Comparison of ENCODE assay signal across 2 cellular contexts in genomic region chr11:43403357-43404231, GRCh38.
TF ChIP-seq lines count a peak whose summit lies in the region.

No MANE protein-coding gene starts in this region.

TF ChIP-seq in GM23338, 12 proteins besides CTCF, POLR2A, EP300 and RAD21:
- TF ChIP-seq, protein P1, sequence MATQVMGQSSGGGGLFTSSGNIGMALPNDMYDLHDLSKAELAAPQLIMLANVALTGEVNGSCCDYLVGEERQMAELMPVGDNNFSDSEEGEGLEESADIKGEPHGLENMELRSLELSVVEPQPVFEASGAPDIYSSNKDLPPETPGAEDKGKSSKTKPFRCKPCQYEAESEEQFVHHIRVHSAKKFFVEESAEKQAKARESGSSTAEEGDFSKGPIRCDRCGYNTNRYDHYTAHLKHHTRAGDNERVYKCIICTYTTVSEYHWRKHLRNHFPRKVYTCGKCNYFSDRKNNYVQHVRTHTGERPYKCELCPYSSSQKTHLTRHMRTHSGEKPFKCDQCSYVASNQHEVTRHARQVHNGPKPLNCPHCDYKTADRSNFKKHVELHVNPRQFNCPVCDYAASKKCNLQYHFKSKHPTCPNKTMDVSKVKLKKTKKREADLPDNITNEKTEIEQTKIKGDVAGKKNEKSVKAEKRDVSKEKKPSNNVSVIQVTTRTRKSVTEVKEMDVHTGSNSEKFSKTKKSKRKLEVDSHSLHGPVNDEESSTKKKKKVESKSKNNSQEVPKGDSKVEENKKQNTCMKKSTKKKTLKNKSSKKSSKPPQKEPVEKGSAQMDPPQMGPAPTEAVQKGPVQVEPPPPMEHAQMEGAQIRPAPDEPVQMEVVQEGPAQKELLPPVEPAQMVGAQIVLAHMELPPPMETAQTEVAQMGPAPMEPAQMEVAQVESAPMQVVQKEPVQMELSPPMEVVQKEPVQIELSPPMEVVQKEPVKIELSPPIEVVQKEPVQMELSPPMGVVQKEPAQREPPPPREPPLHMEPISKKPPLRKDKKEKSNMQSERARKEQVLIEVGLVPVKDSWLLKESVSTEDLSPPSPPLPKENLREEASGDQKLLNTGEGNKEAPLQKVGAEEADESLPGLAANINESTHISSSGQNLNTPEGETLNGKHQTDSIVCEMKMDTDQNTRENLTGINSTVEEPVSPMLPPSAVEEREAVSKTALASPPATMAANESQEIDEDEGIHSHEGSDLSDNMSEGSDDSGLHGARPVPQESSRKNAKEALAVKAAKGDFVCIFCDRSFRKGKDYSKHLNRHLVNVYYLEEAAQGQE (IDR thresholded peaks at IDR 0.05; ENCODE audit: unreplicated experiment), result no peak
- TF ChIP-seq CREB1 (CRISPR knock-in tag; IDR thresholded peaks at IDR 0.05; ENCODE audit: low read depth) (no peak), ZNF114 (CRISPR knock-in tag; IDR thresholded peaks at IDR 0.05) (no peak), NANOG (IDR thresholded peaks at IDR 0.05; ENCODE audit: borderline replicate concordance) (no peak), POLR2AphosphoS5 (IDR thresholded peaks at IDR 0.05; ENCODE audit: low read depth) (no peak), ETS1 (IDR thresholded peaks at IDR 0.05) (no peak), ZNF331 (CRISPR knock-in tag; IDR thresholded peaks at IDR 0.05; ENCODE audit: low read depth) (no peak), JUNB (IDR thresholded peaks at IDR 0.05; ENCODE audit: unreplicated experiment) (no peak), EZH2 (IDR thresholded peaks at IDR 0.05; ENCODE audit: low read depth, unreplicated experiment) (no peak), EZH2phosphoT487 (IDR thresholded peaks at IDR 0.05; ENCODE audit: unreplicated experiment) (no peak), STAT1 (IDR thresholded peaks at IDR 0.05; ENCODE audit: unreplicated experiment) (no peak)
- TF ChIP-seq, protein P2, sequence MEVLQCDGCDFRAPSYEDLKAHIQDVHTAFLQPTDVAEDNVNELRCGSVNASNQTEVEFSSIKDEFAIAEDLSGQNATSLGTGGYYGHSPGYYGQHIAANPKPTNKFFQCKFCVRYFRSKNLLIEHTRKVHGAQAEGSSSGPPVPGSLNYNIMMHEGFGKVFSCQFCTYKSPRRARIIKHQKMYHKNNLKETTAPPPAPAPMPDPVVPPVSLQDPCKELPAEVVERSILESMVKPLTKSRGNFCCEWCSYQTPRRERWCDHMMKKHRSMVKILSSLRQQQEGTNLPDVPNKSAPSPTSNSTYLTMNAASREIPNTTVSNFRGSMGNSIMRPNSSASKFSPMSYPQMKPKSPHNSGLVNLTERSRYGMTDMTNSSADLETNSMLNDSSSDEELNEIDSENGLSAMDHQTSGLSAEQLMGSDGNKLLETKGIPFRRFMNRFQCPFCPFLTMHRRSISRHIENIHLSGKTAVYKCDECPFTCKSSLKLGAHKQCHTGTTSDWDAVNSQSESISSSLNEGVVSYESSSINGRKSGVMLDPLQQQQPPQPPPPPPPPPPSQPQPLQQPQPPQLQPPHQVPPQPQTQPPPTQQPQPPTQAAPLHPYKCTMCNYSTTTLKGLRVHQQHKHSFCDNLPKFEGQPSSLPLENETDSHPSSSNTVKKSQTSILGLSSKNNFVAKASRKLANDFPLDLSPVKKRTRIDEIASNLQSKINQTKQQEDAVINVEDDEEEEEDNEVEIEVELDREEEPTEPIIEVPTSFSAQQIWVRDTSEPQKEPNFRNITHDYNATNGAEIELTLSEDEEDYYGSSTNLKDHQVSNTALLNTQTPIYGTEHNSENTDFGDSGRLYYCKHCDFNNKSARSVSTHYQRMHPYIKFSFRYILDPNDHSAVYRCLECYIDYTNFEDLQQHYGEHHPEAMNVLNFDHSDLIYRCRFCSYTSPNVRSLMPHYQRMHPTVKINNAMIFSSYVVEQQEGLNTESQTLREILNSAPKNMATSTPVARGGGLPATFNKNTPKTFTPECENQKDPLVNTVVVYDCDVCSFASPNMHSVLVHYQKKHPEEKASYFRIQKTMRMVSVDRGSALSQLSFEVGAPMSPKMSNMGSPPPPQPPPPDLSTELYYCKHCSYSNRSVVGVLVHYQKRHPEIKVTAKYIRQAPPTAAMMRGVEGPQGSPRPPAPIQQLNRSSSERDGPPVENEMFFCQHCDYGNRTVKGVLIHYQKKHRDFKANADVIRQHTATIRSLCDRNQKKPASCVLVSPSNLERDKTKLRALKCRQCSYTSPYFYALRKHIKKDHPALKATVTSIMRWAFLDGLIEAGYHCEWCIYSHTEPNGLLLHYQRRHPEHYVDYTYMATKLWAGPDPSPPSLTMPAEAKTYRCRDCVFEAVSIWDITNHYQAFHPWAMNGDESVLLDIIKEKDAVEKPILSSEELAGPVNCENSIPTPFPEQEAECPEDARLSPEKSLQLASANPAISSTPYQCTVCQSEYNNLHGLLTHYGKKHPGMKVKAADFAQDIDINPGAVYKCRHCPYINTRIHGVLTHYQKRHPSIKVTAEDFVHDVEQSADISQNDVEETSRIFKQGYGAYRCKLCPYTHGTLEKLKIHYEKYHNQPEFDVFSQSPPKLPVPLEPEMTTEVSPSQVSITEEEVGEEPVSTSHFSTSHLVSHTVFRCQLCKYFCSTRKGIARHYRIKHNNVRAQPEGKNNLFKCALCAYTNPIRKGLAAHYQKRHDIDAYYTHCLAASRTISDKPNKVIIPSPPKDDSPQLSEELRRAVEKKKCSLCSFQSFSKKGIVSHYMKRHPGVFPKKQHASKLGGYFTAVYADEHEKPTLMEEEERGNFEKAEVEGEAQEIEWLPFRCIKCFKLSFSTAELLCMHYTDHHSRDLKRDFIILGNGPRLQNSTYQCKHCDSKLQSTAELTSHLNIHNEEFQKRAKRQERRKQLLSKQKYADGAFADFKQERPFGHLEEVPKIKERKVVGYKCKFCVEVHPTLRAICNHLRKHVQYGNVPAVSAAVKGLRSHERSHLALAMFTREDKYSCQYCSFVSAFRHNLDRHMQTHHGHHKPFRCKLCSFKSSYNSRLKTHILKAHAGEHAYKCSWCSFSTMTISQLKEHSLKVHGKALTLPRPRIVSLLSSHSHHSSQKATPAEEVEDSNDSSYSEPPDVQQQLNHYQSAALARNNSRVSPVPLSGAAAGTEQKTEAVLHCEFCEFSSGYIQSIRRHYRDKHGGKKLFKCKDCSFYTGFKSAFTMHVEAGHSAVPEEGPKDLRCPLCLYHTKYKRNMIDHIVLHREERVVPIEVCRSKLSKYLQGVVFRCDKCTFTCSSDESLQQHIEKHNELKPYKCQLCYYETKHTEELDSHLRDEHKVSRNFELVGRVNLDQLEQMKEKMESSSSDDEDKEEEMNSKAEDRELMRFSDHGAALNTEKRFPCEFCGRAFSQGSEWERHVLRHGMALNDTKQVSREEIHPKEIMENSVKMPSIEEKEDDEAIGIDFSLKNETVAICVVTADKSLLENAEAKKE (CRISPR knock-in tag; IDR thresholded peaks at IDR 0.05), result no peak

TF ChIP-seq in K562, 482 proteins besides CTCF, POLR2A, EP300 and RAD21:
- no peak for TF ChIP-seq ZBTB49 (CRISPR knock-in tag; IDR thresholded peaks at IDR 0.05; ENCODE audit: borderline replicate concordance)
- 0 out of 2 replicates have a peak, but pooled peaks have one; percentile 15 for TF ChIP-seq ZNF316 (IDR thresholded peaks at IDR 0.05)
- TF ChIP-seq, protein P3, sequence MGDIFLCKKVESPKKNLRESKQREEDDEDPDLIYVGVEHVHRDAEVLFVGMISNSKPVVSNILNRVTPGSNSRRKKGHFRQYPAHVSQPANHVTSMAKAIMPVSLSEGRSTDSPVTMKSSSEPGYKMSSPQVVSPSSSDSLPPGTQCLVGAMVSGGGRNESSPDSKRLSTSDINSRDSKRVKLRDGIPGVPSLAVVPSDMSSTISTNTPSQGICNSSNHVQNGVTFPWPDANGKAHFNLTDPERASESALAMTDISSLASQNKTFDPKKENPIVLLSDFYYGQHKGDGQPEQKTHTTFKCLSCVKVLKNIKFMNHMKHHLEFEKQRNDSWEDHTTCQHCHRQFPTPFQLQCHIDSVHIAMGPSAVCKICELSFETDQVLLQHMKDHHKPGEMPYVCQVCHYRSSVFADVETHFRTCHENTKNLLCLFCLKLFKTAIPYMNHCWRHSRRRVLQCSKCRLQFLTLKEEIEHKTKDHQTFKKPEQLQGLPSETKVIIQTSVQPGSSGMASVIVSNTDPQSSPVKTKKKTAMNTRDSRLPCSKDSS (IDR thresholded peaks at IDR 0.05; ENCODE audit: low read depth, partially characterized antibody), result no peak
- 0 out of 2 replicates have a peak, but pooled peaks have one; percentile 40 for TF ChIP-seq POLR2AphosphoS2 (IDR thresholded peaks at IDR 0.05; ENCODE audit: low read length)
- TF ChIP-seq STAT6 (CRISPR knock-in tag; IDR thresholded peaks at IDR 0.05), result no peak
- no peak for TF ChIP-seq ZBTB17 (CRISPR knock-in tag; IDR thresholded peaks at IDR 0.05)
- TF ChIP-seq SMAD2 (IDR thresholded peaks at IDR 0.05; ENCODE audit: low read depth, low read length), result no peak
- TF ChIP-seq CEBPB (tag; IDR thresholded peaks at IDR 0.05), result peak; percentile 71
- no peak for TF ChIP-seq EWSR1 (IDR thresholded peaks at IDR 0.05; ENCODE audit: borderline replicate concordance, low read depth, partially characterized antibody)
- no peak for TF ChIP-seq ZNF395 (CRISPR knock-in tag; IDR thresholded peaks at IDR 0.05)
- TF ChIP-seq CEBPG (CRISPR knock-in tag; IDR thresholded peaks at IDR 0.05), result no peak
- TF ChIP-seq CEBPG (tag; conservative IDR thresholded peaks at IDR 0.05 in 1 of 2, IDR thresholded peaks at IDR 0.05 in 1 of 2), result peak; percentile 58 to 69; a peak in 3 of 4 replicates
- no peak for TF ChIP-seq ZNF354B (CRISPR knock-in tag; IDR thresholded peaks at IDR 0.05)
- peak; percentile 48; the same call in 1 of the 2 replicates for TF ChIP-seq NFE2 (IDR thresholded peaks at IDR 0.05; ENCODE audit: low read depth)
- no peak for TF ChIP-seq GATAD2B (IDR thresholded peaks at IDR 0.05; ENCODE audit: borderline replicate concordance)
- TF ChIP-seq TCF15 (CRISPR knock-in tag; IDR thresholded peaks at IDR 0.05), result no peak
- TF ChIP-seq MAFG (tag; conservative IDR thresholded peaks at IDR 0.05), result peak; percentile 75
- no peak for TF ChIP-seq SAFB (IDR thresholded peaks at IDR 0.05; ENCODE audit: borderline replicate concordance, low read depth, low read length)
- TF ChIP-seq CAMTA2 (CRISPR knock-in tag; conservative IDR thresholded peaks at IDR 0.05), result no peak
- TF ChIP-seq DACH1 (IDR thresholded peaks at IDR 0.05; ENCODE audit: partially characterized antibody), result no peak
- TF ChIP-seq, protein P4, sequence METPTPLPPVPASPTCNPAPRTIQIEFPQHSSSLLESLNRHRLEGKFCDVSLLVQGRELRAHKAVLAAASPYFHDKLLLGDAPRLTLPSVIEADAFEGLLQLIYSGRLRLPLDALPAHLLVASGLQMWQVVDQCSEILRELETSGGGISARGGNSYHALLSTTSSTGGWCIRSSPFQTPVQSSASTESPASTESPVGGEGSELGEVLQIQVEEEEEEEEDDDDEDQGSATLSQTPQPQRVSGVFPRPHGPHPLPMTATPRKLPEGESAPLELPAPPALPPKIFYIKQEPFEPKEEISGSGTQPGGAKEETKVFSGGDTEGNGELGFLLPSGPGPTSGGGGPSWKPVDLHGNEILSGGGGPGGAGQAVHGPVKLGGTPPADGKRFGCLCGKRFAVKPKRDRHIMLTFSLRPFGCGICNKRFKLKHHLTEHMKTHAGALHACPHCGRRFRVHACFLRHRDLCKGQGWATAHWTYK (CRISPR knock-in tag; IDR thresholded peaks at IDR 0.05), result no peak
- peak; percentile 49; the same call in 1 of the 2 replicates for TF ChIP-seq NFE2L1 (tag; IDR thresholded peaks at IDR 0.05; ENCODE audit: borderline replicate concordance, low read depth)
